8 cellular contexts compared by ENCODE assay signal in genomic region chr12:122711267-122711666, GRCh38. TPM values are rescaled to one million over a fixed set of nuclear protein-coding genes. Genes with fewer than 3 reads are reported as not detected.
"Had no signal": no experiment of that assay in that cellular context is flagged by ENCODE, and none has a peak within 500 bp of the region (broad histone marks: within the 10 kb centered on the region; RNA-seq: fewer than 3 reads in every experiment).

No MANE protein-coding gene starts in this region.

RNA-seq across cellular contexts. Expression of gene HCAR3, which starts 5.3 kb away (rescaled TPM):
- total RNA-seq: ascending aorta; dermis blood vessel endothelial cell; mucosa of gallbladder; naive thymus-derived CD8-positive, alpha-beta T cell; osteoblast; WTC11 had no signal
- polyA plus RNA-seq: fibroblast of lung; naive thymus-derived CD8-positive, alpha-beta T cell had no signal

RNA-seq across cellular contexts. Expression of gene HCAR2, which starts 8.1 kb away (rescaled TPM):
- total RNA-seq: dermis blood vessel endothelial cell; mucosa of gallbladder; naive thymus-derived CD8-positive, alpha-beta T cell; osteoblast; WTC11 had no signal
- polyA plus RNA-seq: fibroblast of lung; naive thymus-derived CD8-positive, alpha-beta T cell had no signal

RNA-seq across cellular contexts. Expression of gene HCAR1, which starts 19.4 kb away (rescaled TPM):
- total RNA-seq: ascending aorta; dermis blood vessel endothelial cell; naive thymus-derived CD8-positive, alpha-beta T cell; thoracic aorta had no signal
- polyA plus RNA-seq: naive thymus-derived CD8-positive, alpha-beta T cell had no signal
